8 cellular contexts compared by ENCODE assay signal in the genomic region with DNA sequence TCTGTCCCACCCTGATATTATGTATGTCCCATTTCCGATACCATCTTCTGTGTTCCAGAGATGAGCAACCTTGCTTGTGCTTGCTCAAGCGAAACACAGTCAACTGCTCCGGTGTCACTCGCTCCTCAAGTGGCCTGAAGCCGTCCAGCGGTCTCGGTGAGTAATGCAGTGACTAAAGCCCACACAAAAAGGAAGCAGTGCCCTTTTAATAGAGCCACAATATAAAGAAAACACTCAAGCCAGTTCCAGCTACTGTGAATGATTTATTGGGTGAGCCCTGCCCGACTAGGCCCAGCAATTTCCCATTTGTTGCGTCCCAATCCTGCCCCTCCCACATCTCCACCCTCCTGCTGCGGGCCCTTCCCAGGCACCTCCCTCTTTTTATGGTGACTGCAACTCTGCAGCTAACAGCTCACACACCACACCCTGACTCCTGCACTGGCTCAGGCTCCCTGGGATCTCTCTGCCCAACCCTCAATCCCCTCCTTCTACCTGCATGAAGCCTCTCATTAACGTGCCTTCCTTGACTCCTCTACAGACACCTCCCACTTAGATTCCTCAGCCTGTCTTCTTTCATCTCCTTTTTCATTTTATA. TPM values are rescaled to one million over a fixed set of nuclear protein-coding genes. Genes with fewer than 3 reads are reported as not detected.
A peak's percentile ranks its signal among the peaks of the same experiment; 100 is the strongest.
DNase-seq lines count a peak whose midpoint lies in the region; ATAC-seq and TF ChIP-seq lines count a peak whose summit lies in the region.
"Had no signal": no experiment of that assay in that cellular context is flagged by ENCODE, and none has a peak within 500 bp of the region (broad histone marks: within the 10 kb centered on the region; RNA-seq: fewer than 3 reads in every experiment).

No MANE protein-coding gene starts in this region.

- H3K4me1 Mint-ChIP-seq in mesothelial cell of epicardium: peaks cover 66% of the 10 kb centered on the region

- peak overlapping the region; percentile 95 for H3K27ac Mint-ChIP-seq in mesothelial cell of epicardium
- H3K27ac Mint-ChIP-seq: T-helper 1 cell treated with Interleukin-12 subunit alpha and Interleukin-12 subunit beta and Interleukin-4 antibody, amounts not matched to agents 30 μg/mL and 1 μg/mL, for 36 hours had no signal

- intact Hi-C loops in breast epithelium (cut with DNase I; ENCODE audit: low total_unique reads): no loop called here

- no peaks in the 10 kb centered on the region for H3K9me3 ChIP-seq in breast epithelium

- H3K4me3 Mint-ChIP-seq in mesothelial cell of epicardium: peak overlapping the region; percentile 55
- H3K4me3 Mint-ChIP-seq: T-helper 1 cell treated with Interleukin-12 subunit alpha and Interleukin-12 subunit beta and Interleukin-4 antibody, amounts not matched to agents 30 μg/mL and 1 μg/mL, for 36 hours had no signal

- H3K36me3 Mint-ChIP-seq in mesothelial cell of epicardium: no peaks in the 10 kb centered on the region

- no peaks in the 10 kb centered on the region for H3K9me3 Mint-ChIP-seq in mesothelial cell of epicardium
- H3K9me3 Mint-ChIP-seq: T-helper 1 cell treated with Interleukin-12 subunit alpha and Interleukin-12 subunit beta and Interleukin-4 antibody, amounts not matched to agents 30 μg/mL and 1 μg/mL, for 36 hours had no signal

- H3K27me3 Mint-ChIP-seq in mesothelial cell of epicardium (ENCODE audit: low read depth): no peaks in the 10 kb centered on the region

- peak overlapping the region in 1 of 3 donors; percentile 31 for H3K4me3 ChIP-seq in breast epithelium

- no peaks in the 10 kb centered on the region for H3K27me3 ChIP-seq in breast epithelium

- no peaks in the 10 kb centered on the region for H3K36me3 ChIP-seq in breast epithelium

- ATAC-seq in GM18861 (IDR thresholded peaks at IDR 0.05; ENCODE audit: unreplicated experiment) (peak; percentile 96), HG02759 (IDR thresholded peaks at IDR 0.05; ENCODE audit: unreplicated experiment) (peak; percentile 91)

- H3K4me1 ChIP-seq in breast epithelium: no peaks in the 10 kb centered on the region

- peak; percentile 71 to 86 for DNase-seq in NCI-H187 (lab: John Stamatoyannopoulos, UW)
- peak; percentile 69 to 80 for DNase-seq in breast epithelium (ENCODE audit: low spot score in 2 of 2)
- DNase-seq in mesothelial cell of epicardium (ENCODE audit: low spot score in 2 of 2, unreplicated experiment in 2 of 2): peak; percentile 33 to 62
- DNase-seq in NCI-H2171 (lab: John Stamatoyannopoulos, UW): no peak
- DNase-seq in activated effector memory CD4-positive, alpha-beta T cell treated with Interleukin-2 at 50 U/mL for 16 hours: no peak

- no peak for TF ChIP-seq POLR2A in breast epithelium (IDR thresholded peaks at IDR 0.05)

- H3K27ac ChIP-seq in breast epithelium: peak overlapping the region; percentile 14 to 53

- TF ChIP-seq CTCF in breast epithelium (IDR thresholded peaks at IDR 0.05): peak; percentile 50 to 65 (median 51)
- TF ChIP-seq CTCF in mesothelial cell of epicardium (IDR thresholded peaks at IDR 0.05; ENCODE audit: unreplicated experiment): no peak

RNA-seq across cellular contexts. Expression of a gene that starts 44.2 kb away (rescaled TPM):
- total RNA-seq in breast epithelium: under 1 TPM in 1 of 3 donors, not detected in 2; 0.29 TPM
- total RNA-seq in mesothelial cell of epicardium: 0.36 to 0.47 TPM (median 0.43 TPM) in 3 replicates

Comparison
In these comparisons a context has a peak if more than half of its experiments do, and no peak if none do; other contexts are left out.
1. DNase-seq: peak in NCI-H187 (2 of 2), breast epithelium (2 of 2) and mesothelial cell of epicardium (2 of 2); none in NCI-H2171 (single experiment) and activated effector memory CD4-positive, alpha-beta T cell treated with Interleukin-2 at 50 U/mL for 16 hours (single experiment).